ENCODE assay signal across 7 cellular contexts in genomic region chr22:41285441-41285819, GRCh38. TPM values are rescaled to one million over a fixed set of nuclear protein-coding genes. Genes with fewer than 3 reads are reported as not detected.
DNase-seq lines count a peak whose midpoint lies in the region; ATAC-seq and TF ChIP-seq lines count a peak whose summit lies in the region.

No MANE protein-coding gene starts in this region.

- peaks cover 48% of the 10 kb centered on the region for H3K36me3 ChIP-seq in RWPE2 (ENCODE audit: low read depth)
- peaks cover 10% of the 10 kb centered on the region for H3K36me3 ChIP-seq in suprapubic skin

- ATAC-seq in GM18867 (IDR thresholded peaks at IDR 0.05; ENCODE audit: unreplicated experiment) (peak; percentile 9), HG03460 (IDR thresholded peaks at IDR 0.05; ENCODE audit: unreplicated experiment) (peak; percentile 6), RWPE2 (ENCODE audit: low read depth) (peak; percentile 35)

- peak overlapping the region; percentile 63 for H3K4me3 ChIP-seq in RWPE2 (ENCODE audit: severe bottlenecking)
- peak overlapping the region; percentile 74 for H3K4me3 ChIP-seq in suprapubic skin

- H3K9me3 ChIP-seq in RWPE2 (ENCODE audit: severe bottlenecking): no peaks in the 10 kb centered on the region
- H3K9me3 ChIP-seq in suprapubic skin: no peaks in the 10 kb centered on the region

- 1% methylated on average over 8 of the region's 30 CpGs for WGBS in suprapubic skin

- TF ChIP-seq POLR2A in suprapubic skin (IDR thresholded peaks at IDR 0.05): no peak

- TF ChIP-seq CTCF in RWPE2 (IDR thresholded peaks at IDR 0.05; ENCODE audit: poor library complexity, severe bottlenecking) (no peak), suprapubic skin (IDR thresholded peaks at IDR 0.05) (no peak)

- no peaks in the 10 kb centered on the region for H3K27me3 ChIP-seq in RWPE2 (ENCODE audit: insufficient read depth, poor library complexity, severe bottlenecking)
- H3K27me3 ChIP-seq in suprapubic skin: no peaks in the 10 kb centered on the region

- H3K27ac ChIP-seq in RWPE2 (ENCODE audit: poor library complexity, severe bottlenecking) (peak overlapping the region; percentile 99), suprapubic skin (peak overlapping the region; percentile 92)

- no peak for TF ChIP-seq EP300 in suprapubic skin (IDR thresholded peaks at IDR 0.05)

- peak; percentile 87 for DNase-seq in RWPE2 (ENCODE audit: low spot score)
- DNase-seq in activated gamma-delta T cell treated with anti-CD3 and anti-CD28 coated beads, Interleukin-2, amount 50 U/mL, for 16 hours (ENCODE audit: low read depth): peak; percentile 77
- DNase-seq in globus pallidus (ENCODE audit: low spot score): peak; percentile 42
- peak; percentile 53 for DNase-seq in occipital lobe (lab: John Stamatoyannopoulos, UW)
- peak in 1 of 2 donors; percentile 76 for DNase-seq in suprapubic skin (ENCODE audit: low spot score in 2 of 2)

- H3K4me1 ChIP-seq in RWPE2 (ENCODE audit: insufficient read depth, poor library complexity, severe bottlenecking): peaks cover 50% of the 10 kb centered on the region
- peaks cover 49% of the 10 kb centered on the region for H3K4me1 ChIP-seq in suprapubic skin

RNA-seq across cellular contexts. Expression of gene RANGAP1, which starts 0.6 kb away (rescaled TPM):
- 28.7 TPM for total RNA-seq in occipital lobe
- total RNA-seq in suprapubic skin: 100 to 1,000 TPM; 112 to 120 (median 114) TPM

RNA-seq across cellular contexts. Expression of gene ZC3H7B, which starts 15.9 kb away (rescaled TPM):
- total RNA-seq in occipital lobe: 51.3 TPM
- 10 to 100 TPM; 29.7 to 45.7 (median 41.0) TPM for total RNA-seq in suprapubic skin

RNA-seq across cellular contexts. Expression of gene CHADL, which starts 44.7 kb away (rescaled TPM):
- total RNA-seq in occipital lobe (2.8 TPM), suprapubic skin (10 to 100 TPM in 3 of 4 donors, 1 to 10 TPM in 1; 9.5 to 18.8 (median 15.7) TPM)
